ENCODE assay signal across 20 cellular contexts in the genomic region with DNA sequence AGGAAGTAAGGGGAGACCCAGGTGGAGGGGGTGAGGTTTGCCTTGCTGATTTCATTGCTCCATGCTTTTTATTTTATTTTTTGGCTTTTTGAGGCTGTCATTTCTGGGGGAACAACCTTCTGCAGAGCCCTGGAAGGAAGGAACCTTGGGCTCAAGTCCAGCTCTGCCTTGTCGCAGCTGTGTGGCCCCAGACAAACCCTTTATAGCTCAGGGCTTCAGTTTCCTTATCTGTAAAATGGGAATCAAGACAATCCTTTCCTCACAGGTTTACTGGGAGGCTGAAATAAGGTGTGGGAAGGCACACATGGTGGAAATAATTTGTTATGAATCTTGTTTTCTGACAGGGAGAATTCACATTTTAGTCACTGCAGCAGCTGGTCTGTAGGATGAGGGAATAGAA. TPM values are rescaled to one million over a fixed set of nuclear protein-coding genes. Genes with fewer than 3 reads are reported as not detected.
DNase-seq lines count a peak whose midpoint lies in the region; ATAC-seq, FAIRE-seq and TF ChIP-seq lines count a peak whose summit lies in the region.
"Had no signal": no experiment of that assay in that cellular context is flagged by ENCODE, and none has a peak within 500 bp of the region (broad histone marks: within the 10 kb centered on the region; RNA-seq: fewer than 3 reads in every experiment).

No MANE protein-coding gene starts in this region.

- TF ChIP-seq POLR2A in HepG2 (IDR thresholded peaks at IDR 0.05; ENCODE audit: insufficient read depth in 1 of 2, low read depth in 2 of 2, low read length in 2 of 2) (no peak), right lobe of liver (IDR thresholded peaks at IDR 0.05) (no peak)

- H3K27ac Mint-ChIP-seq in stimulated activated naive B cell treated with anti-CD40 and anti-IgM and Interleukin-4, amounts not matched to agents 10 μg/mL and 1 μg/mL and 100 μg/mL, for 72 hours: peak overlapping the region; percentile 59
- H3K27ac Mint-ChIP-seq: CD8-positive, alpha-beta T cell; GM23338 had no signal

- H3K36me3 ChIP-seq in HepG2 (replicated peaks in 1 of 2; ENCODE audit: control insufficient read depth in 1 of 2, insufficient read depth in 2 of 2, low read length in 2 of 2): no peaks in the 10 kb centered on the region
- no peaks in the 10 kb centered on the region for H3K36me3 ChIP-seq in right lobe of liver
- H3K36me3 ChIP-seq: BLaER1 had no signal

- no TSS peak for BruUV-seq in HepG2 (replicated peaks; lab: Mats Ljungman, UMichigan)

- POLR2A ChIA-PET in HepG2 (lab: Yijun Ruan, JAX): no interaction called here

- H3K9me3 ChIP-seq in HepG2 (ENCODE audit: low read length) (no peaks in the 10 kb centered on the region), right lobe of liver (no peaks in the 10 kb centered on the region)
- H3K9me3 ChIP-seq: BLaER1 had no signal

- FAIRE-seq in HepG2 (lab: Jason Lieb, UNC): no peak
- FAIRE-seq: GM18507, HTR-8/SVneo had no signal

- H2AFZ ChIP-seq in HepG2 (ENCODE audit: low read length): no peak overlapping the region
- H2AFZ ChIP-seq: GM23338 had no signal

- 86% methylated on average over 1 of the region's 1 CpG for WGBS in HepG2 (ENCODE audit: low lambda C conversion rate)
- 55% methylated on average over 1 of the region's 1 CpG for WGBS in right lobe of liver (ENCODE audit: insufficient coverage, low coverage, low lambda C conversion rate, missing lambda C conversion rate)

- H3K79me2 ChIP-seq in HepG2 (ENCODE audit: insufficient read depth, low read length): no peaks in the 10 kb centered on the region

- DNase-seq in HepG2 (ENCODE audit: low spot score) (no peak), right lobe of liver (no peak), myocyte (ENCODE audit: low read depth) (peak; percentile 57), COLO668 (lab: John Stamatoyannopoulos, UW; ENCODE audit: unreplicated experiment) (no peak), NCI-H2107 treated with DMSO at 0.1 percent for 48 hours (lab: John Stamatoyannopoulos, UW; ENCODE audit: unreplicated experiment) (no peak), GM13977 (ENCODE audit: low spot score) (no peak)
- no peak for DNase-seq in stimulated activated naive B cell treated with anti-CD40 and anti-IgM and Interleukin-4, amounts not matched to agents 10 μg/mL and 1 μg/mL and 100 μg/mL, for 72 hours
- DNase-seq in activated CD4-positive, CD25-positive, alpha-beta regulatory T cell (lab: John Stamatoyannopoulos, UW): no peak
- DNase-seq: CD8-positive, alpha-beta T cell; NCI-H1417 treated with DMSO at 0.1 percent for 48 hours; NCI-H1930; NCI-H510A; NCI-H774; PC-3 had no signal

- H3K9me3 Mint-ChIP-seq in stimulated activated naive B cell treated with anti-CD40 and anti-IgM and Interleukin-4, amounts not matched to agents 10 μg/mL and 1 μg/mL and 100 μg/mL, for 72 hours: no peaks in the 10 kb centered on the region
- H3K9me3 Mint-ChIP-seq: CD8-positive, alpha-beta T cell had no signal

- intact Hi-C loops in HepG2 (cut with micrococcal nuclease; ENCODE audit: unreplicated experiment) (loop anchor here (10.0 kb wide), 1 partner anchor 45 kb away; a partner anchor contains a TSS), right lobe of liver (cut with DNase I) (no loop called here)

- H3K27me3 ChIP-seq in HepG2 (ENCODE audit: control insufficient read depth in 1 of 2, insufficient read depth in 2 of 2, low read length in 2 of 2) (no peaks in the 10 kb centered on the region), right lobe of liver (no peaks in the 10 kb centered on the region)
- H3K27me3 ChIP-seq: BLaER1 had no signal

- TF ChIP-seq EP300 in HepG2 (IDR thresholded peaks at IDR 0.05; ENCODE audit: low read depth in 2 of 2, low read length in 2 of 2) (no peak), HepG2 (CRISPR knock-in tag; IDR thresholded peaks at IDR 0.05; ENCODE audit: borderline replicate concordance) (no peak)

- H3K36me3 Mint-ChIP-seq in stimulated activated naive B cell treated with anti-CD40 and anti-IgM and Interleukin-4, amounts not matched to agents 10 μg/mL and 1 μg/mL and 100 μg/mL, for 72 hours: peaks cover 4 to 6% of the 10 kb centered on the region in 2 donors
- H3K36me3 Mint-ChIP-seq: CD8-positive, alpha-beta T cell had no signal

- TF ChIP-seq CTCF in HepG2 (CRISPR knock-in tag; IDR thresholded peaks at IDR 0.05): no peak
- no peak for TF ChIP-seq CTCF in right lobe of liver (IDR thresholded peaks at IDR 0.05)
- TF ChIP-seq CTCF in GM13977 (IDR thresholded peaks at IDR 0.05; ENCODE audit: extremely low read depth, insufficient read depth, missing control alignments): no peak

- no peak overlapping the region for H3K4me2 ChIP-seq in HepG2 (ENCODE audit: low read depth, low read length)
- H3K4me2 ChIP-seq: BLaER1, GM23338 had no signal

- ATAC-seq in HepG2: no peak
- no peak for ATAC-seq in right lobe of liver
- ATAC-seq in stimulated activated naive B cell treated with anti-CD40 and anti-IgM and Interleukin-4, amounts not matched to agents 10 μg/mL and 1 μg/mL and 100 μg/mL, for 72 hours (replicated peaks): no peak
- ATAC-seq: CD8-positive, alpha-beta T cell; GM23338; HCT116; PC-3 had no signal

- TF ChIP-seq RAD21 in HepG2 (CRISPR knock-in tag; IDR thresholded peaks at IDR 0.05): no peak

- H3K27ac ChIP-seq in HepG2 (ENCODE audit: extremely low read length, insufficient read depth, low read length) (peak overlapping the region; percentile 94), right lobe of liver (no peak overlapping the region)
- H3K27ac ChIP-seq: BLaER1, HL-60 had no signal

- in situ Hi-C loops in HepG2 (cut with HindIII; ENCODE audit: extremely low pct_ligation_motif_present, low pct_unique_long_range_greater_than_20kb) (no loop called here), GM13977 (cut with MboI; ENCODE audit: low pct_unique_long_range_greater_than_20kb, low sequenced_read_pairs, unreplicated experiment) (no loop called here)

- CTCF ChIA-PET in HepG2 (lab: Yijun Ruan, JAX; ENCODE audit: low intra/inter-chr PET ratio, low total read pairs): no interaction called here

- H3K4me1 ChIP-seq in HepG2 (ENCODE audit: insufficient read depth, low read length) (peaks cover 96% of the 10 kb centered on the region), right lobe of liver (peaks cover 0 to 9% (median 2%) of the 10 kb centered on the region in 4 donors)

- no peak overlapping the region for H3K4me3 Mint-ChIP-seq in stimulated activated naive B cell treated with anti-CD40 and anti-IgM and Interleukin-4, amounts not matched to agents 10 μg/mL and 1 μg/mL and 100 μg/mL, for 72 hours
- H3K4me3 Mint-ChIP-seq: CD8-positive, alpha-beta T cell; GM23338 had no signal

- H3K4me1 Mint-ChIP-seq in stimulated activated naive B cell treated with anti-CD40 and anti-IgM and Interleukin-4, amounts not matched to agents 10 μg/mL and 1 μg/mL and 100 μg/mL, for 72 hours: peaks cover 23 to 34% of the 10 kb centered on the region in 2 donors

- H3K27me3 Mint-ChIP-seq in stimulated activated naive B cell treated with anti-CD40 and anti-IgM and Interleukin-4, amounts not matched to agents 10 μg/mL and 1 μg/mL and 100 μg/mL, for 72 hours: peaks cover 0 to 11% of the 10 kb centered on the region in 2 donors

- H3K4me3 ChIP-seq in HepG2 (replicated peaks in 1 of 3; ENCODE audit: insufficient read depth in 1 of 3, low read depth in 2 of 3, low read length in 3 of 3) (no peak overlapping the region), right lobe of liver (no peak overlapping the region)
- H3K4me3 ChIP-seq: BLaER1, GM23338 had no signal

- H3K9ac ChIP-seq in HepG2 (ENCODE audit: insufficient read depth, low read depth, low read length): no peak overlapping the region
- H3K9ac ChIP-seq: BLaER1 had no signal

- no peaks in the 10 kb centered on the region for H4K20me1 ChIP-seq in HepG2 (ENCODE audit: insufficient read depth, low read length)
- H4K20me1 ChIP-seq: BLaER1 had no signal

TF ChIP-seq in HepG2, 621 proteins besides CTCF, POLR2A, EP300 and RAD21:
- TF ChIP-seq ZNF629 (CRISPR knock-in tag; conservative IDR thresholded peaks at IDR 0.05): peak; percentile 72
- TF ChIP-seq, protein P1, sequence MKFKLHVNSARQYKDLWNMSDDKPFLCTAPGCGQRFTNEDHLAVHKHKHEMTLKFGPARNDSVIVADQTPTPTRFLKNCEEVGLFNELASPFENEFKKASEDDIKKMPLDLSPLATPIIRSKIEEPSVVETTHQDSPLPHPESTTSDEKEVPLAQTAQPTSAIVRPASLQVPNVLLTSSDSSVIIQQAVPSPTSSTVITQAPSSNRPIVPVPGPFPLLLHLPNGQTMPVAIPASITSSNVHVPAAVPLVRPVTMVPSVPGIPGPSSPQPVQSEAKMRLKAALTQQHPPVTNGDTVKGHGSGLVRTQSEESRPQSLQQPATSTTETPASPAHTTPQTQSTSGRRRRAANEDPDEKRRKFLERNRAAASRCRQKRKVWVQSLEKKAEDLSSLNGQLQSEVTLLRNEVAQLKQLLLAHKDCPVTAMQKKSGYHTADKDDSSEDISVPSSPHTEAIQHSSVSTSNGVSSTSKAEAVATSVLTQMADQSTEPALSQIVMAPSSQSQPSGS (CRISPR knock-in tag; IDR thresholded peaks at IDR 0.05): no peak

RNA-seq across cellular contexts. Expression of a gene that starts 45.4 kb away (rescaled TPM):
- 145 and 265 TPM in 2 replicates for total RNA-seq in HepG2 (2016; rRNA removed; fragmentation: Illumina TruSeq; extraction: Trizol)
- 38.3 and 41.8 TPM in 2 replicates for total RNA-seq in HepG2 (2016; cell fraction: cytosol; rRNA removed; fragmentation: Illumina TruSeq; extraction: Trizol; ENCODE audit: low read depth)
- total RNA-seq in HepG2 (2016; cell fraction: insoluble cytoplasmic fraction; rRNA removed; fragmentation: Illumina TruSeq; extraction: Trizol): 147 and 263 TPM in 2 replicates
- total RNA-seq in HepG2 (2016; cell fraction: membrane; rRNA removed; fragmentation: Illumina TruSeq; extraction: Trizol): 76.7 and 76.8 TPM in 2 replicates
- total RNA-seq in HepG2 (2016; cell fraction: nucleus; rRNA removed; fragmentation: Illumina TruSeq; extraction: Trizol): 192 and 212 TPM in 2 replicates
- 653 and 707 TPM in 2 replicates for polyA plus RNA-seq in HepG2 (2011; rRNA removed)
- polyA plus RNA-seq in HepG2 (2011; cell fraction: cytosol; rRNA removed): 619 and 690 TPM in 2 replicates
- 438 and 468 TPM in 2 replicates for polyA plus RNA-seq in HepG2 (2011; cell fraction: nucleus; rRNA removed)
- polyA plus RNA-seq in HepG2 (2012): 370 and 429 TPM in 2 replicates
- polyA plus RNA-seq in HepG2 (2016; cell fraction: cytosol; fragmentation: Illumina TruSeq; extraction: Trizol; ENCODE audit: low read depth): 85.5 and 99.3 TPM in 2 replicates
- 143 and 146 TPM in 2 replicates for polyA plus RNA-seq in HepG2 (2016; cell fraction: insoluble cytoplasmic fraction; fragmentation: Illumina TruSeq; extraction: Trizol; ENCODE audit: low read depth)
- 90.8 and 95.9 TPM in 2 replicates for polyA plus RNA-seq in HepG2 (2016; cell fraction: membrane; fragmentation: Illumina TruSeq; extraction: Trizol; ENCODE audit: low read depth)
- polyA plus RNA-seq in HepG2 (2016; cell fraction: nucleus; fragmentation: Illumina TruSeq; extraction: Trizol; ENCODE audit: insufficient read depth, low read depth): 337 and 346 TPM in 2 replicates
- polyA minus RNA-seq in HepG2 (2011; rRNA and poly(A)+ RNA removed; ENCODE audit: low replicate concordance): 0.44 and 261 TPM in 2 replicates
- polyA minus RNA-seq in HepG2 (2011; cell fraction: cytosol; rRNA and poly(A)+ RNA removed): 172 and 190 TPM in 2 replicates
- polyA minus RNA-seq in HepG2 (2011; cell fraction: nucleus; rRNA and poly(A)+ RNA removed): 126 and 165 TPM in 2 replicates
- total RNA-seq in right lobe of liver: 100 to 1,000 TPM in 2 of 6 experiments, 10 to 100 TPM in 4; 32.0 to 183 (median 98.1) TPM
- total RNA-seq in myocyte: 1,721 and 2,454 TPM in 2 replicates
- 673 TPM for polyA plus RNA-seq in myocyte (2012)
